In the genomic region with DNA sequence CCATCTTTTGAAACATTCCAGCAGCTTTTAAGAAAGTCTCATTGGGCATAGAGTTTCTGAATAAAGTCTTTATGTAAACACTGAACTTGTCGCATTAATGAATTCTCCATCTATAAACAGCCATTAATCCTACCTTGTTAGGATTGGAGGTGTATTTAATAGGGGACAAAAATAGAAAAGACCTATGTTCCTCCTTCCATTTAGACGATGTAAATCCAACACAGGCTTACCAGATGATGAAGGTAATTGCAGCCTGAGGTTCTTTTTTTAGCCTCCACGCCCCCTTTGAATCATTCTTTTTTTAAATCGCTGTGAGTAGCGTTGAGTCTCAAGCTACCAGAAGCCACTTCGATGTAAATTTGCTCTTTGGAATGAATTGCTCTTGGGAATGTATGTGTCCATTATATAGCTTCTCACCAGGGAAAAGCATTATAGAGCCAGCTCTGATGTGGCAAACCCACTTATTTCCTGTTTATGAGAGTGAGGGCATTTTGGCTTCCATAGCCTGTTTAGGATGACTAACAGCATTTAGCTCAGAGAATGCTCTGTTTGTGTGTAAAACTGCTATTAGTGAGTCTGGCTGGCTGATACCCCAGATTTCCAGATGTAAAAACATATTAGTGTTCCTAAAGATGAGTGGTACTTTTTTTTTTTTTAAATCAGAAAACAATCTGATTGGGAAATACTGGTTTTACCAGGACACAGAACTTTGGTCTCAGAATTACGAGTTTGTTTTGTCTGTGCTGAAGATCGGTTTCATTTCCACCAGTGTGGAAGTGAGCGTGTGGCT, we compare ENCODE assay signal across 9 cellular contexts.
A peak's percentile ranks its signal among the peaks of the same experiment; 100 is the strongest.
DNase-seq lines count a peak whose midpoint lies in the region; ATAC-seq, FAIRE-seq and TF ChIP-seq lines count a peak whose summit lies in the region.
"Had no signal": no experiment of that assay in that cellular context is flagged by ENCODE, and none has a peak within 500 bp of the region (broad histone marks: within the 10 kb centered on the region; RNA-seq: fewer than 3 reads in every experiment).

No MANE protein-coding gene starts in this region.

- ATAC-seq in GM21526 (IDR thresholded peaks at IDR 0.05; ENCODE audit: low FRiP score, unreplicated experiment) = no peak

- H3K27me3 Mint-ChIP-seq in nephron progenitor cell (ENCODE audit: low read depth, poor library complexity) = no peaks in the 10 kb centered on the region

- H3K79me2 ChIP-seq in Karpas-422 (ENCODE audit: low read length) = no peaks in the 10 kb centered on the region

- no peak overlapping the region for H3K4me3 ChIP-seq in liver (ENCODE audit: low read depth in 1 of 3, low read length in 3 of 3)
- no peak overlapping the region for H3K4me3 ChIP-seq in Karpas-422 (ENCODE audit: low read length)
- H3K4me3 ChIP-seq: lower lobe of right lung had no signal

- DNase-seq in H4 (ENCODE audit: low spot score) = peak; percentile 91
- DNase-seq in amniotic stem cell (lab: John Stamatoyannopoulos, UW) = peak; percentile 51
- DNase-seq in Karpas-422 = no peak
- DNase-seq in nephron progenitor cell = no peak
- DNase-seq in iPS-NIHi11 (ENCODE audit: low spot score) = no peak
- DNase-seq: lower lobe of right lung had no signal

- TF ChIP-seq CTCF in liver (IDR thresholded peaks at IDR 0.05; ENCODE audit: low read depth, low read length, missing input control) (no peak), nephron progenitor cell (IDR thresholded peaks at IDR 0.05) (no peak)

- H3K36me3 ChIP-seq in liver (ENCODE audit: control insufficient read depth in 4 of 4, insufficient read depth in 3 of 4, low read depth in 1 of 4, low read length in 3 of 4) (no peaks in the 10 kb centered on the region), Karpas-422 (ENCODE audit: insufficient read depth, low read length) (no peaks in the 10 kb centered on the region)
- H3K36me3 ChIP-seq: lower lobe of right lung had no signal

- H2AFZ ChIP-seq in Karpas-422 (ENCODE audit: low read length) = no peak overlapping the region

- H3K27me3 ChIP-seq in liver (ENCODE audit: control insufficient read depth in 4 of 4, insufficient read depth in 4 of 4, low read length in 3 of 4) (no peaks in the 10 kb centered on the region), Karpas-422 (ENCODE audit: low read length) (no peaks in the 10 kb centered on the region)

- H3K36me3 Mint-ChIP-seq in nephron progenitor cell (ENCODE audit: low read depth) = no peaks in the 10 kb centered on the region

- no peaks in the 10 kb centered on the region for H4K20me1 ChIP-seq in Karpas-422 (ENCODE audit: insufficient read depth, low read depth, low read length)

- H3K9me3 ChIP-seq in liver (ENCODE audit: control insufficient read depth in 4 of 4, low read length in 3 of 4) (no peaks in the 10 kb centered on the region), Karpas-422 (ENCODE audit: low read length) (no peaks in the 10 kb centered on the region)
- H3K9me3 ChIP-seq: lower lobe of right lung had no signal

- H3K4me1 Mint-ChIP-seq in nephron progenitor cell = peaks cover 56% of the 10 kb centered on the region

- H3K4me2 ChIP-seq in Karpas-422 (ENCODE audit: low read depth, low read length, poor library complexity, severe bottlenecking) = no peak overlapping the region

- no peak overlapping the region for H3K27ac Mint-ChIP-seq in nephron progenitor cell

- no peak overlapping the region for H3K9ac ChIP-seq in liver (ENCODE audit: low read depth in 1 of 2, low read length in 2 of 2)
- H3K9ac ChIP-seq in Karpas-422 (ENCODE audit: low read length) = no peak overlapping the region

- H3K4me3 Mint-ChIP-seq in nephron progenitor cell = no peak overlapping the region

- peaks cover 0 to 8% (median 5%) of the 10 kb centered on the region in 4 donors for H3K4me1 ChIP-seq in liver (ENCODE audit: control insufficient read depth in 4 of 4, insufficient read depth in 4 of 4, low read length in 3 of 4)
- no peaks in the 10 kb centered on the region for H3K4me1 ChIP-seq in Karpas-422 (ENCODE audit: low read length)
- H3K4me1 ChIP-seq: lower lobe of right lung had no signal

- no peaks in the 10 kb centered on the region for H3K9me2 ChIP-seq in Karpas-422 (replicated peaks; ENCODE audit: insufficient read depth, low read length)

- no peak for TF ChIP-seq RAD21 in liver (IDR thresholded peaks at IDR 0.05)

- H3K9me3 Mint-ChIP-seq in nephron progenitor cell = peaks cover 6% of the 10 kb centered on the region

- FAIRE-seq in A204.1 (lab: Jason Lieb, UNC) = peak; percentile 94

- H3K27ac ChIP-seq in liver (ENCODE audit: low read depth in 1 of 2, low read length in 2 of 2) (peak overlapping the region; percentile 60 to 79), Karpas-422 (ENCODE audit: low read length) (no peak overlapping the region)
- H3K27ac ChIP-seq: lower lobe of right lung had no signal

- 67% methylated on average over 9 of the region's 9 CpGs for WGBS in liver

TF ChIP-seq in liver, 16 proteins besides CTCF, POLR2A, EP300 and RAD21:
- no peak for TF ChIP-seq MAX (IDR thresholded peaks at IDR 0.05)
- TF ChIP-seq HNF4A (conservative IDR thresholded peaks at IDR 0.05) = peak; percentile 56 to 61
- TF ChIP-seq ZBTB33 (IDR thresholded peaks at IDR 0.05) = no peak
- TF ChIP-seq SP1 (IDR thresholded peaks at IDR 0.05) = peak; percentile 15
- no peak for TF ChIP-seq ATF3 (IDR thresholded peaks at IDR 0.05)
- no peak for TF ChIP-seq RXRA (IDR thresholded peaks at IDR 0.05)

Comparison
In these comparisons a context has a peak if more than half of its experiments do, and no peak if none do; other contexts are left out.
1. DNase-seq: peak in H4 (single experiment) and amniotic stem cell (single experiment); none in Karpas-422 (single experiment), nephron progenitor cell (single experiment) and iPS-NIHi11 (single experiment).